In genomic region chr12:132710422-132711168, GRCh38 we compare ENCODE assay signal across 7 cellular contexts. TPM values are rescaled to one million over a fixed set of nuclear protein-coding genes. Genes with fewer than 3 reads are reported as not detected.
DNase-seq lines count a peak whose midpoint lies in the region; ATAC-seq lines count a peak whose summit lies in the region.

PGAM5 (plus strand) TSS chr12:132710842; CDS start chr12:132710877, 35 bp downstream.

- ATAC-seq in GM18519 (IDR thresholded peaks at IDR 0.05; ENCODE audit: low FRiP score, unreplicated experiment) (peak; percentile 87), HG03025 (IDR thresholded peaks at IDR 0.05; ENCODE audit: low FRiP score, unreplicated experiment) (peak; percentile 80), sciatic nerve (peak; percentile 93)

- intact Hi-C loops in sciatic nerve (cut with DNase I): no loop called here

- DNase-seq in NCI-H2081 (lab: John Stamatoyannopoulos, UW): peak; percentile 90 to 95
- peak; percentile 52 for DNase-seq in T1000 (lab: John Stamatoyannopoulos, UW)
- DNase-seq in astrocyte of the hippocampus (ENCODE audit: low read depth, low spot score): peak; percentile 94
- DNase-seq in hypothalamus (lab: John Stamatoyannopoulos, UW): peak in 50 of 51 donors; percentile 6 to 85 (median 60)
- peak; percentile 82 for DNase-seq in sciatic nerve (ENCODE audit: low spot score)

RNA-seq across cellular contexts. Expression of gene PGAM5, which starts in this region (rescaled TPM):
- 12.1 TPM for total RNA-seq in sciatic nerve

Comparison
In these comparisons a context has a peak if more than half of its experiments do, and no peak if none do; other contexts are left out.
1. Peak in every context shown above with its lines: DNase-seq and ATAC-seq.